Comparison of ENCODE assay signal across 8 cellular contexts in genomic region chr17:48543854-48544355, GRCh38. TPM values are rescaled to one million over a fixed set of nuclear protein-coding genes. Genes with fewer than 3 reads are reported as not detected.
DNase-seq lines count a peak whose midpoint lies in the region; ATAC-seq and TF ChIP-seq lines count a peak whose summit lies in the region.

No MANE protein-coding gene starts in this region.

- no peaks in the 10 kb centered on the region for H3K9me3 ChIP-seq in esophagus (ENCODE audit: control insufficient read depth in 2 of 2, insufficient read depth in 1 of 2, low read depth in 1 of 2, low read length in 1 of 2)
- no peaks in the 10 kb centered on the region for H3K9me3 ChIP-seq in parathyroid adenoma (ENCODE audit: control insufficient read depth, low read length)

- H3K4me3 ChIP-seq in WI38 (ENCODE audit: low read depth, low read length) = peak overlapping the region; percentile 96
- H3K4me3 ChIP-seq in esophagus (ENCODE audit: low read depth in 1 of 2, low read length in 2 of 2) = peak overlapping the region; percentile 77 to 83
- H3K4me3 ChIP-seq in parathyroid adenoma (ENCODE audit: low read depth, low read length) = peak overlapping the region; percentile 97

- H3K9ac ChIP-seq in parathyroid adenoma = no peak overlapping the region

- H3K36me3 ChIP-seq in esophagus (ENCODE audit: control insufficient read depth in 2 of 2, insufficient read depth in 2 of 2, low read length in 1 of 2) (no peaks in the 10 kb centered on the region), parathyroid adenoma (ENCODE audit: control insufficient read depth, insufficient read depth, low read length) (no peaks in the 10 kb centered on the region)

- H3K4me2 ChIP-seq in parathyroid adenoma (ENCODE audit: low read length) = peak overlapping the region; percentile 65

- no peaks in the 10 kb centered on the region for H3K79me2 ChIP-seq in parathyroid adenoma

- peak overlapping the region; percentile 91 to 96 for H3K27ac ChIP-seq in esophagus (ENCODE audit: low read depth in 2 of 2, low read length in 1 of 2)
- H3K27ac ChIP-seq in parathyroid adenoma = peak overlapping the region; percentile 55

- H3K27me3 ChIP-seq in esophagus (ENCODE audit: control insufficient read depth in 1 of 2, insufficient read depth in 2 of 2, low read length in 2 of 2) (no peaks in the 10 kb centered on the region), parathyroid adenoma (ENCODE audit: control insufficient read depth, insufficient read depth, low read length) (no peaks in the 10 kb centered on the region)

- no peak for TF ChIP-seq CTCF in WI38 (IDR thresholded peaks at IDR 0.05; ENCODE audit: low read depth, low read length)
- no peak for TF ChIP-seq CTCF in parathyroid adenoma (IDR thresholded peaks at IDR 0.05)

- H3K4me1 ChIP-seq in esophagus (ENCODE audit: control insufficient read depth in 2 of 2, insufficient read depth in 2 of 2, low read length in 1 of 2) (no peaks in the 10 kb centered on the region), parathyroid adenoma (no peaks in the 10 kb centered on the region)

- DNase-seq in SK-N-DZ (ENCODE audit: low spot score) (no peak), KG1 (lab: John Stamatoyannopoulos, UW) (no peak), AG08396 (ENCODE audit: low spot score) (no peak), HK-2 (ENCODE audit: unreplicated experiment) (no peak)

- ATAC-seq in GM19023 (IDR thresholded peaks at IDR 0.05; ENCODE audit: unreplicated experiment) = peak; percentile 35

- no peak overlapping the region for H2AFZ ChIP-seq in parathyroid adenoma

- WGBS in esophagus, 2 donors = 2 to 6% methylated on average over 18 to 20 of the region's 20 CpGs

RNA-seq across cellular contexts. Expression of gene HOXB2, which starts 1.0 kb away (rescaled TPM):
- polyA plus RNA-seq in esophagus = 10 to 100 TPM; 11.3 to 18.9 TPM
- 0.09 TPM in 1 of 2 replicates, not detected in the other for polyA plus RNA-seq in SK-N-DZ (2014; cell fraction: cytosol; rRNA removed)
- 0.85 TPM in 1 of 2 replicates, not detected in the other for polyA plus RNA-seq in SK-N-DZ (2014; cell fraction: nucleus; rRNA removed)

RNA-seq across cellular contexts. Expression of gene HOXB1, which starts 13.1 kb away (rescaled TPM):
- polyA plus RNA-seq in esophagus = 1 to 10 TPM in 1 of 2 donors, under 1 TPM in 1; 0.29 to 1.0 TPM
- polyA plus RNA-seq in SK-N-DZ (2014; cell fraction: cytosol; rRNA removed) = not detected in 2 replicates
- not detected in 2 replicates for polyA plus RNA-seq in SK-N-DZ (2014; cell fraction: nucleus; rRNA removed)

RNA-seq across cellular contexts. Expression of gene HOXB4, which starts 34.2 kb away (rescaled TPM):
- polyA plus RNA-seq in esophagus = 1 to 10 TPM; 1.8 to 4.2 TPM
- not detected in 2 replicates for polyA plus RNA-seq in SK-N-DZ (2014; cell fraction: cytosol; rRNA removed)
- polyA plus RNA-seq in SK-N-DZ (2014; cell fraction: nucleus; rRNA removed) = not detected in 2 replicates

RNA-seq across cellular contexts. Expression of gene HOXB3, which starts 46.1 kb away (rescaled TPM):
- 10 to 100 TPM in 1 of 2 donors, 1 to 10 TPM in 1; 6.3 to 12.7 TPM for polyA plus RNA-seq in esophagus
- polyA plus RNA-seq in SK-N-DZ (2014; cell fraction: cytosol; rRNA removed) = not detected in 2 replicates
- not detected in 2 replicates for polyA plus RNA-seq in SK-N-DZ (2014; cell fraction: nucleus; rRNA removed)

RNA-seq across cellular contexts. Expression of gene HOXB5, which starts 49.7 kb away (rescaled TPM):
- polyA plus RNA-seq in esophagus = under 1 TPM; 0.09 to 0.10 TPM
- not detected in 2 replicates for polyA plus RNA-seq in SK-N-DZ (2014; cell fraction: cytosol; rRNA removed)
- polyA plus RNA-seq in SK-N-DZ (2014; cell fraction: nucleus; rRNA removed) = not detected in 2 replicates
